13 cellular contexts compared by ENCODE assay signal in the genomic region with DNA sequence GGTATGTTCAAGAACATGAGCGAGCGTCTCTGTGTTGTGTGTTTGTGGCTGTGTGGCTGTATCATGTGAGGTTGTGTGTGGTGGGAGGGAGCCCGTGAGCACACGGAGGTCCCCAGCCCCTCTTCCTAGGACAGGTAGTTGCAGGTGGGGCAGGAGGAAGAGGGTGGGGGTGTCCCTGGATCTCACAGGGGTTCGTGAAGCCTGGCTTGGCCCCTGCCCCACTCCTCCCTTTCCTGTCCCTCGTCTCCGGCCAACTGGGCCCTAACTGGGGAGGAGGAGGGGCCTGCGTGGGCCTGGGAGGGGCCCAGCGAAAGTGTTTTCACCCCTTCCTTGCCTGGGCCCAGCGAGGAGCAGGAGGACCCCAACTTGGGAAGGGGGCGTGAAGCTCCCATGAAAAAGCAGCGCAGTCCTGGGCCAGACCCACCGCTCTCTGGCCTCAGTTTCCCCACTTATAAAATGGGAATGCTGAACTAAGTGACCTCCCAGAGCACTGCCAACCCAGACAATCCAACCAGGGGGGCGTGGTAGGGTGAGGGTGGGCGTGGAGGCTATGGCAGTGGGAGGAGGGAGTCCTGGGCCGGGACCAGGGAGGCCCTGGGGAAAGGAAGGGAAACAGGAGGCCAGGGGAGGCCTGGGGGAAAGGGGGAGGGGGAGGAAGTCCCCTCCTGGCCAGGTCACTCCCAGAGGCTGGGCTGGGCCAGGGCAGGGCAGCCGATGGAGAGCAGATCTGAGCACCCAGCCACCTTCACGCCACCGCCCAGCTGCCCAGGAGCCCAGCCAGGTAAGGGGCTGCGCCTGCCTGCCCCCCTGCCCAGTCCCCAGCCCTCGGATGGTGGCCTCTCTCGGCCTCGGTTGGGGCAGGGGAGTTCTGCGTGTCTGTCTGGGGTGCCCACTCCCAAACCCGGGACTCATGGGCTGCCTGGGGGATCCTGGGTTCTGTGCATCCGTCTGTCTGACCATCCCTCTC. TPM values are rescaled to one million over a fixed set of nuclear protein-coding genes. Genes with fewer than 3 reads are reported as not detected.
DNase-seq lines count a peak whose midpoint lies in the region; ATAC-seq and TF ChIP-seq lines count a peak whose summit lies in the region.
"Had no signal": no experiment of that assay in that cellular context is flagged by ENCODE, and none has a peak within 500 bp of the region (broad histone marks: within the 10 kb centered on the region; RNA-seq: fewer than 3 reads in every experiment).

TSS of gene AVPR2 (plus strand) at position 683 of the 967 bp plus-strand sequence. CDS start 473 bp downstream, outside the sequence.

- no peak within 1 kb of the TSS for H3K4ac ChIP-seq in neuronal stem cell (ENCODE audit: low read length)

- H3K27ac ChIP-seq in DND-41 (ENCODE audit: low read length) (no peak within 1 kb of the TSS), neuronal stem cell (replicated peaks; ENCODE audit: low read length) (no peak within 1 kb of the TSS)

- in situ Hi-C loops in G401 (cut with HindIII; ENCODE audit: low sequenced_read_pairs): no loop called here

- H3K27me3 ChIP-seq in DND-41 (ENCODE audit: insufficient read depth, low read length, poor library complexity) (no peaks in the 10 kb centered on the region), neuronal stem cell (ENCODE audit: control insufficient read depth in 3 of 3, insufficient read depth in 3 of 3, low read depth in 1 of 3, low read length in 3 of 3) (peaks cover 0 to 38% (median 0%) of the 10 kb centered on the region in 3 experiments)
- H3K27me3 ChIP-seq: transverse colon had no signal

- no peak within 1 kb of the TSS for H4K8ac ChIP-seq in neuronal stem cell (ENCODE audit: low read depth, low read length)

- no peak within 1 kb of the TSS for H3K23ac ChIP-seq in neuronal stem cell (ENCODE audit: low read depth, low read length, poor library complexity)

- no peak within 1 kb of the TSS for H4K91ac ChIP-seq in neuronal stem cell (ENCODE audit: low read depth, low read length, poor library complexity)

- H3K9me3 Mint-ChIP-seq in brain: peaks cover 0 to 37% (median 7%) of the 10 kb centered on the region in 5 experiments

- H3K4me1 ChIP-seq in DND-41 (ENCODE audit: insufficient read depth, low read length) (peaks cover 18% of the 10 kb centered on the region), neuronal stem cell (ENCODE audit: control insufficient read depth in 2 of 2, insufficient read depth in 1 of 2, low read depth in 1 of 2, low read length in 2 of 2) (peaks cover 5 to 12% of the 10 kb centered on the region in 2 donors)

- H2BK120ac ChIP-seq in neuronal stem cell (ENCODE audit: low read depth, low read length): no peak within 1 kb of the TSS

- H3K9ac ChIP-seq in DND-41 (ENCODE audit: low read depth, low read length): no peak within 1 kb of the TSS
- peak within 1 kb of the TSS; percentile 44 for H3K9ac ChIP-seq in neuronal stem cell (ENCODE audit: low read depth, low read length, poor library complexity)

- H3K4me1 Mint-ChIP-seq in brain: peaks cover 18% of the 10 kb centered on the region

- no peak within 1 kb of the TSS for H3K14ac ChIP-seq in neuronal stem cell (ENCODE audit: low read length)

- H3K18ac ChIP-seq in neuronal stem cell (ENCODE audit: low read length): no peak within 1 kb of the TSS

- no peak within 1 kb of the TSS for H3K4me3 ChIP-seq in DND-41 (ENCODE audit: low read depth in 1 of 2, low read length in 2 of 2)
- H3K4me3 ChIP-seq in neuronal stem cell (ENCODE audit: low read length in 2 of 2): no peak within 1 kb of the TSS
- H3K4me3 ChIP-seq: transverse colon had no signal

- no peaks in the 10 kb centered on the region for H3K79me1 ChIP-seq in neuronal stem cell (ENCODE audit: low read depth, low read length)

- H3K9me3 ChIP-seq in DND-41 (ENCODE audit: insufficient read depth, low read length, severe bottlenecking) (no peaks in the 10 kb centered on the region), neuronal stem cell (replicated peaks in 1 of 2; ENCODE audit: control insufficient read depth in 2 of 2, insufficient read depth in 1 of 2, low read depth in 1 of 2, low read length in 2 of 2) (no peaks in the 10 kb centered on the region)
- H3K9me3 ChIP-seq: transverse colon had no signal

- H3K27ac Mint-ChIP-seq in brain: peak within 1 kb of the TSS in 3 of 5 experiments; percentile 28 to 56 (median 31)

- no peak within 1 kb of the TSS for H2AK5ac ChIP-seq in neuronal stem cell (ENCODE audit: low read depth, low read length)

- H2BK15ac ChIP-seq in neuronal stem cell (ENCODE audit: low read length): no peak within 1 kb of the TSS

- no peak within 1 kb of the TSS for H3K4me2 ChIP-seq in DND-41 (ENCODE audit: insufficient read depth, low read length)
- no peak within 1 kb of the TSS for H3K4me2 ChIP-seq in neuronal stem cell (ENCODE audit: insufficient read depth, low read length, poor library complexity, severe bottlenecking)

- no peak within 1 kb of the TSS for H2BK12ac ChIP-seq in neuronal stem cell (ENCODE audit: low read length)

- DNase-seq in DND-41 (peak; percentile 15), NAMALWA (ENCODE audit: low spot score) (peak; percentile 16), neuronal stem cell (ENCODE audit: low spot score) (no peak), G401 (ENCODE audit: low spot score) (no peak)
- no peak for DNase-seq in stimulated activated CD4-positive, alpha-beta T cell treated with anti-CD3 and anti-CD28 coated beads, Interleukin-4, amount 100 ng/mL, for 4 hours
- DNase-seq: amniotic stem cell, GOT3, nucleus accumbens, transverse colon had no signal

- peaks cover 4% of the 10 kb centered on the region for H3K27me3 Mint-ChIP-seq in brain

- ATAC-seq in DND-41 (ENCODE audit: insufficient read depth, low read depth): peak; percentile 4; the same call in 1 of the 3 replicates
- ATAC-seq in GM21717 (IDR thresholded peaks at IDR 0.05; ENCODE audit: unreplicated experiment): no peak
- ATAC-seq in GM21529 (IDR thresholded peaks at IDR 0.05; ENCODE audit: unreplicated experiment): no peak

- no peak within 1 kb of the TSS for H3K4me3 Mint-ChIP-seq in brain

- H4K20me1 ChIP-seq in DND-41 (ENCODE audit: insufficient read depth, low read length): no peaks in the 10 kb centered on the region

- H2BK5ac ChIP-seq in neuronal stem cell (ENCODE audit: low read length): peak within 1 kb of the TSS; percentile 13

- no CpG with 5 or more reads among the region's 26 CpGs for WGBS in neuronal stem cell (ENCODE audit: extremely low coverage in 2 of 2, insufficient read length in 2 of 2, insufficient replicate concordance in 1 of 2), 2 donors

- no peak within 1 kb of the TSS for H2AFZ ChIP-seq in DND-41 (ENCODE audit: low read depth, low read length)
- peak within 1 kb of the TSS; percentile 21 for H2AFZ ChIP-seq in neuronal stem cell (ENCODE audit: low read length)

- H3K36me3 Mint-ChIP-seq in brain: no peaks in the 10 kb centered on the region

- TF ChIP-seq CTCF in DND-41 (IDR thresholded peaks at IDR 0.05; ENCODE audit: borderline replicate concordance, extremely low read depth, low read length, poor library complexity, severe bottlenecking) (no peak), brain (conservative IDR thresholded peaks at IDR 0.05) (no peak)

- no peaks in the 10 kb centered on the region for H3K79me2 ChIP-seq in DND-41 (ENCODE audit: insufficient read depth, low read length)

- H3K36me3 ChIP-seq in DND-41 (ENCODE audit: insufficient read depth, low read length): peaks cover 18% of the 10 kb centered on the region
- no peaks in the 10 kb centered on the region for H3K36me3 ChIP-seq in neuronal stem cell (replicated peaks in 1 of 2; ENCODE audit: control insufficient read depth in 2 of 2, insufficient read depth in 2 of 2, low read length in 2 of 2)
- H3K36me3 ChIP-seq: transverse colon had no signal

RNA-seq across cellular contexts. Expression of gene AVPR2, which starts in this region (rescaled TPM):
- polyA plus RNA-seq in brain (ENCODE audit: insufficient read depth, low read depth, low replicate concordance): not detected
- not detected for polyA plus RNA-seq in neuronal stem cell (2013, experiment 1 of 2)
- polyA plus RNA-seq in neuronal stem cell (2013, experiment 2 of 2): not detected
- 0.25 TPM in 1 of 2 replicates, not detected in the other for total RNA-seq in G401 (2014; rRNA removed; shearing (Covaris generic))
- total RNA-seq: endothelial cell of umbilical vein had no signal
- polyA plus RNA-seq: endothelial cell of umbilical vein had no signal

Comparison
In these comparisons a context has a peak if more than half of its experiments do, and no peak if none do; other contexts are left out.
1. DNase-seq: peak in DND-41 (single experiment) and NAMALWA (single experiment); none in neuronal stem cell (single experiment), G401 (single experiment) and stimulated activated CD4-positive, alpha-beta T cell treated with anti-CD3 and anti-CD28 coated beads, Interleukin-4, amount 100 ng/mL, for 4 hours (0 of 2).